Comparison of ENCODE assay signal across 30 cellular contexts in the genomic region with DNA sequence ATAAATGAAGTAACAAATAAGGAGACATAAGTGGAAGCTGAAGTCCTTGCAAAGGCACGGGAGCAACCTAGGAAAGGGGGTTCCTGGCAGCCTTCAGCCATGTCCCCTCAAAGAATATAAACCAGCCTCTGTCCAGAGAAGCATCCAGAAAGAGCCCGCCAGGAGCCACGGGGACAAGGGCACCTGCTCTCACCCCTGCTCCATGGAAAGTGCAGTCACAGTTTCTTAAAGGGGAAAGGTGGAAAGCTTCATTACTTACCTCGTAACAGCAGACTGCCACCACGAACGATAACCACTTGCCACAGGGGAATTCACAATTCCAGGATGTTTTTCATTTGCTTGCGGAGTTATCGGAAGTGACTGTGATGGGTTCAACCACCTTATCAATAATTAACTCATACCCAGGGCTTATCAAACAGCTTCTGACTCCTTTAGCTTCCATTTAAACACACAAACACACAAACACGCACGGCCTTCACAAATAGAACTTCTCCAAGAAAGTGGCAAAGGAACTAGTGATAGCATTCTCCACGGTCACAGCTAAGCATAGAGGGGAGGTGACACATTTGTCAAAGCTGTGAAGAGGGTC.
"Had no signal": no experiment of that assay in that cellular context is flagged by ENCODE, and none has a peak within 500 bp of the region (broad histone marks: within the 10 kb centered on the region; RNA-seq: fewer than 3 reads in every experiment).

No MANE protein-coding gene starts in this region.

- H3K27ac Mint-ChIP-seq: activated CD4-positive, alpha-beta memory T cell treated with anti-CD3 and anti-CD28 coated beads, Interleukin-2, amount 10 ng/mL, durations not matched to agents 7 days and 5 days; activated T-cell treated with anti-CD3 and anti-CD28 coated beads, Interleukin-2, amount 50 U/mL, for 24 hours; activated T-helper 17 cell treated with anti-CD3 and anti-CD28 coated beads, Interleukin-2, amount 50 U/mL, for 72 hours; dendritic cell treated with granulocyte-macrophage colony-stimulating factor and Interleukin-4, amounts not matched to agents 40 ng/mL and 50 ng/mL, for 4 days; natural killer cell treated with Interleukin-12 subunit alpha and Interleukin-12 subunit beta and Interleukin-15 and Interleukin-18, amount 100 ng/mL, for 72 hours; stimulated activated effector memory CD8-positive, alpha-beta T cell treated with anti-CD3 and anti-CD28 coated beads, Interleukin-12 subunit alpha, Interleukin-12 subunit beta, amount 100 ng/mL, for 72 hours; T-helper 17 cell had no signal

- ATAC-seq: activated CD4-positive, CD25-positive, alpha-beta regulatory T cell treated with anti-CD3 and anti-CD28 coated beads, Interleukin-2, amount 50 U/mL, for 24 hours; activated T-helper 17 cell treated with anti-CD3 and anti-CD28 coated beads, Interleukin-2, amount 50 U/mL, for 72 hours; gastrocnemius medialis; natural killer cell treated with Interleukin-12 subunit alpha and Interleukin-12 subunit beta and Interleukin-15 and Interleukin-18, amount 100 ng/mL, for 72 hours; sciatic nerve; stimulated activated effector memory CD8-positive, alpha-beta T cell treated with anti-CD3 and anti-CD28 coated beads, Interleukin-12 subunit alpha, Interleukin-12 subunit beta, amount 100 ng/mL, for 72 hours; T-helper 17 cell had no signal

- H3K9me3 ChIP-seq: breast epithelium, gastrocnemius medialis, stomach, thyroid gland, upper lobe of left lung, vagina had no signal

- DNase-seq: activated CD4-positive, alpha-beta memory T cell treated with anti-CD3 and anti-CD28 coated beads, Interleukin-2, amount 10 ng/mL, durations not matched to agents 7 days and 5 days; activated CD4-positive, alpha-beta T cell treated with anti-CD3 and anti-CD28 coated beads for 48 hours; activated CD8-positive, alpha-beta memory T cell treated with anti-CD3 and anti-CD28 coated beads, Interleukin-2, amount 50 U/mL, for 48 hours; activated gamma-delta T cell treated with Interleukin-2 at 50 U/mL for 16 hours; activated naive CD4-positive, alpha-beta T cell treated with anti-CD3 and anti-CD28 coated beads, Interleukin-2, amount 50 U/mL, for 16 hours; activated T-cell treated with anti-CD3 and anti-CD28 coated beads, Interleukin-2, amount 50 U/mL, for 24 hours; amniotic stem cell; effector CD4-positive, alpha-beta T cell; gastrocnemius medialis; glutamatergic neuron; mesenchymal stem cell; posterior cingulate gyrus; stimulated activated CD4-positive, alpha-beta T cell treated with anti-CD3 and anti-CD28 coated beads, Interleukin-4, amount 100 ng/mL, for 24 hours; stomach; T-helper 17 cell; T1000; thyroid gland; upper lobe of left lung; WERI-Rb-1 had no signal

- H3K4me1 ChIP-seq: breast epithelium, gastrocnemius medialis, vagina had no signal

- H3K4me3 ChIP-seq: breast epithelium, gastrocnemius medialis, skin epidermis, stomach, thyroid gland, upper lobe of left lung, vagina had no signal

- H3K27me3 ChIP-seq: breast epithelium, gastrocnemius medialis, stomach, thyroid gland, upper lobe of left lung, vagina had no signal

- H3K27me3 Mint-ChIP-seq: central memory CD8-positive, alpha-beta T cell had no signal

- H3K4me1 Mint-ChIP-seq: activated T-helper 17 cell treated with anti-CD3 and anti-CD28 coated beads, Interleukin-2, amount 50 U/mL, for 72 hours; central memory CD8-positive, alpha-beta T cell had no signal

- H3K4me3 Mint-ChIP-seq: activated CD4-positive, alpha-beta memory T cell treated with anti-CD3 and anti-CD28 coated beads, Interleukin-2, amount 10 ng/mL, durations not matched to agents 7 days and 5 days; activated T-cell treated with anti-CD3 and anti-CD28 coated beads, Interleukin-2, amount 50 U/mL, for 24 hours; activated T-helper 17 cell treated with anti-CD3 and anti-CD28 coated beads, Interleukin-2, amount 50 U/mL, for 72 hours; central memory CD8-positive, alpha-beta T cell; dendritic cell treated with granulocyte-macrophage colony-stimulating factor and Interleukin-4, amounts not matched to agents 40 ng/mL and 50 ng/mL, for 4 days; natural killer cell treated with Interleukin-12 subunit alpha and Interleukin-12 subunit beta and Interleukin-15 and Interleukin-18, amount 100 ng/mL, for 72 hours; stimulated activated effector memory CD8-positive, alpha-beta T cell treated with anti-CD3 and anti-CD28 coated beads, Interleukin-12 subunit alpha, Interleukin-12 subunit beta, amount 100 ng/mL, for 72 hours; T-helper 17 cell had no signal

- H3K36me3 Mint-ChIP-seq: natural killer cell treated with Interleukin-12 subunit alpha and Interleukin-12 subunit beta and Interleukin-15 and Interleukin-18, amount 100 ng/mL, for 72 hours; stimulated activated effector memory CD8-positive, alpha-beta T cell treated with anti-CD3 and anti-CD28 coated beads, Interleukin-12 subunit alpha, Interleukin-12 subunit beta, amount 100 ng/mL, for 72 hours had no signal

- H3K9me3 Mint-ChIP-seq: activated CD4-positive, alpha-beta memory T cell treated with anti-CD3 and anti-CD28 coated beads, Interleukin-2, amount 10 ng/mL, durations not matched to agents 7 days and 5 days; activated T-cell treated with anti-CD3 and anti-CD28 coated beads, Interleukin-2, amount 50 U/mL, for 24 hours; activated T-helper 17 cell treated with anti-CD3 and anti-CD28 coated beads, Interleukin-2, amount 50 U/mL, for 72 hours; central memory CD8-positive, alpha-beta T cell; dendritic cell treated with granulocyte-macrophage colony-stimulating factor and Interleukin-4, amounts not matched to agents 40 ng/mL and 50 ng/mL, for 4 days; natural killer cell treated with Interleukin-12 subunit alpha and Interleukin-12 subunit beta and Interleukin-15 and Interleukin-18, amount 100 ng/mL, for 72 hours; stimulated activated effector memory CD8-positive, alpha-beta T cell treated with anti-CD3 and anti-CD28 coated beads, Interleukin-12 subunit alpha, Interleukin-12 subunit beta, amount 100 ng/mL, for 72 hours had no signal

- H3K36me3 ChIP-seq: breast epithelium, gastrocnemius medialis, stomach, thyroid gland, upper lobe of left lung, vagina, WERI-Rb-1 had no signal

- H3K27ac ChIP-seq: breast epithelium, epithelial cell of prostate, gastrocnemius medialis, skin epidermis, stomach, thyroid gland, upper lobe of left lung, vagina, WERI-Rb-1 had no signal
